ENCODE assay signal across 16 cellular contexts in the genomic region with DNA sequence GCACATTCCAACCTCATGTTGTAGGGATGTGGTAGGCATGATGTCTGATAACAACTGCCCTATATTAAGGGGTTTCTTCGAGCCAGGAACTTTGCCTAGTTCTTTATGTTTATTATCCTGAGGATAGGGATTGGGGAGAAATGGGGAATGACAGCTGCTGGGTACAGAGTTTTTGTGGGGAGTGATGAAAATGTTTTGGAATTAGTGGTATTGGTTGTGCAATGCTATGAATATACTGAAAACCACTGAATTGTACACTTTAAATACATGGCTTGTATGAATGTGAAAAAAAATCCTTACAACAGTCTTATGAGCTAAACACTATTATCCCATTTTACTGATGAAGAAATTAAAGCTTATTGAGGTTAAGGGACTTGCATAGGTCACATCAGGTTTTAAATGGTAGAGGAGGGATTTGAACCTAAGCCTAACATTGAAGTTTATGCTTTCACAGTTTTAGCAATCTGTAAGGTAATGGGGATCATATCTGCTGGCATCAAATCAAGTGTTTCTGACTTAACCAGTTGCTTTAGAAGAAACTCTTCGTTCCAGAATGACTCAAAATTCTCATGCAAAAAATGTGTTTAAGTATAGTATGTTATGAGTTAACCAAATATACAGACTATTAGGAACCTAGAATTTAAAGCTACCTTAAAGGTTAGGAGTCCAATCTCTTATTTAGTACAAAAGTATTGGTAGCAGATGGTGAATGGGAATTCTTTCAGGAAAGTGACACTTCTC.
A peak's percentile ranks its signal among the peaks of the same experiment; 100 is the strongest.
DNase-seq lines count a peak whose midpoint lies in the region; ATAC-seq, FAIRE-seq and TF ChIP-seq lines count a peak whose summit lies in the region.
"Had no signal": no experiment of that assay in that cellular context is flagged by ENCODE, and none has a peak within 500 bp of the region (broad histone marks: within the 10 kb centered on the region; RNA-seq: fewer than 3 reads in every experiment).

No MANE protein-coding gene starts in this region.

- TF ChIP-seq POLR2A in GM12878 (IDR thresholded peaks at IDR 0.05; ENCODE audit: low read depth, low read length), result no peak

- 24% methylated on average over 2 of the region's 2 CpGs for WGBS in GM12878 (ENCODE audit: insufficient coverage, insufficient replicate concordance, low lambda C conversion rate, missing lambda C conversion rate)

- H3K4me2 ChIP-seq in GM12878 (ENCODE audit: control insufficient read depth, insufficient read depth), result no peak overlapping the region

- H3K4me1 ChIP-seq in GM12878 (ENCODE audit: control insufficient read depth, insufficient read depth, low read length), result peaks cover 5% of the 10 kb centered on the region; the same call in 1 of the 2 replicates

- H3K36me3 ChIP-seq in GM12878 (ENCODE audit: control insufficient read depth in 2 of 2, insufficient read depth in 2 of 2, low read length in 1 of 2), result no peaks in the 10 kb centered on the region
- H3K36me3 ChIP-seq: cardiac muscle cell had no signal

- H3K9ac ChIP-seq in GM12878 (ENCODE audit: control insufficient read depth, insufficient read depth, low read length), result no peak overlapping the region

- BruUV-seq in GM12878 (replicated peaks; lab: Mats Ljungman, UMichigan), result no TSS peak

- POLR2A ChIA-PET in GM12878 (lab: Charles Lee), result no interaction called here

- no peak for TF ChIP-seq RAD21 in GM12878 (IDR thresholded peaks at IDR 0.05; ENCODE audit: insufficient read depth, low read depth, low read length)

- no peaks in the 10 kb centered on the region for H3K27me3 ChIP-seq in GM12878 (replicated peaks in 1 of 2; ENCODE audit: control insufficient read depth in 2 of 2, insufficient read depth in 2 of 2, low read length in 1 of 2)
- H3K27me3 ChIP-seq: cardiac muscle cell had no signal

- H4K20me1 ChIP-seq in GM12878 (ENCODE audit: control insufficient read depth, insufficient read depth), result no peaks in the 10 kb centered on the region

- FAIRE-seq in GM12878 (lab: Jason Lieb, UNC), result no peak
- FAIRE-seq: G401.6 had no signal

- peak; percentile 25 for DNase-seq in GM12878 (ENCODE audit: low read depth, low spot score)
- no peak for DNase-seq in left lobe of liver (ENCODE audit: low spot score)
- no peak for DNase-seq in DMS53 treated with DMSO at 0.1 percent for 48 hours (lab: John Stamatoyannopoulos, UW; ENCODE audit: unreplicated experiment)
- no peak for DNase-seq in AG20443 (ENCODE audit: low spot score)
- DNase-seq in NCI-H1048 (lab: John Stamatoyannopoulos, UW), result no peak
- DNase-seq: activated CD4-positive, alpha-beta T cell treated with anti-CD3 and anti-CD28 coated beads, Interleukin-2, amount 50 U/mL, for 4 hours; head of caudate nucleus; NCI-H1694; NCI-H526; T-helper 9 cell had no signal

- H3K27ac ChIP-seq in GM12878 (ENCODE audit: control insufficient read depth, insufficient read depth), result no peak overlapping the region; the same call in 1 of the 2 replicates
- H3K27ac ChIP-seq: cardiac muscle cell had no signal

- no peaks in the 10 kb centered on the region for H3K79me2 ChIP-seq in GM12878 (ENCODE audit: control insufficient read depth, insufficient read depth, low read length)

- CTCF ChIA-PET in GM12878 (lab: Yijun Ruan, JAX), result interaction anchor here (1.1 to 1.3 kb wide), 3 partner anchors 8 to 233 kb away, joined by 3 to 4 read pairs (median 3); no protein-coding TSS in a partner anchor

- RAD21 ChIA-PET in GM12878 (lab: Charles Lee; ENCODE audit: unreplicated experiment), result interaction anchor here (1.1 to 2.0 kb wide), 3 partner anchors 9 to 237 kb away, joined by 3 to 9 read pairs (median 4); no protein-coding TSS in a partner anchor

- intact Hi-C loops in GM12878 (cut with micrococcal nuclease; ENCODE audit: unreplicated experiment), result no loop called here

- SMC1A ChIA-PET in GM12878 (lab: Charles Lee; ENCODE audit: uncharacterized antibody, unreplicated experiment), result interaction anchor here (0.9 to 1.7 kb wide), 7 partner anchors 8 to 370 kb away, joined by 3 to 6 read pairs (median 3); no protein-coding TSS in a partner anchor

- no peak overlapping the region for H3K4me3 ChIP-seq in GM12878
- H3K4me3 ChIP-seq: cardiac muscle cell, lung had no signal

- no peak overlapping the region for H2AFZ ChIP-seq in GM12878 (ENCODE audit: control insufficient read depth, low read depth, low read length)

- TF ChIP-seq CTCF in GM12878 (IDR thresholded peaks at IDR 0.05 in 2 of 3, conservative IDR thresholded peaks at IDR 0.05 in 1 of 3; ENCODE audit: control insufficient read depth in 2 of 3, extremely low read depth in 1 of 3, insufficient read depth in 1 of 3, low read depth in 3 of 3, low read length in 3 of 3), result no peak

- ATAC-seq in GM18520 (IDR thresholded peaks at IDR 0.05; ENCODE audit: unreplicated experiment) (peak; percentile 55), GM21717 (IDR thresholded peaks at IDR 0.05; ENCODE audit: unreplicated experiment) (peak; percentile 79), HG03097 (IDR thresholded peaks at IDR 0.05; ENCODE audit: low FRiP score, unreplicated experiment) (peak; percentile 47), GM12878 (peak; percentile 74), left lobe of liver (no peak)

- no peaks in the 10 kb centered on the region for H3K9me3 ChIP-seq in GM12878 (replicated peaks; ENCODE audit: control insufficient read depth, insufficient read depth, low read length)

- no peak for TF ChIP-seq EP300 in GM12878 (IDR thresholded peaks at IDR 0.05; ENCODE audit: borderline replicate concordance in 1 of 2, control insufficient read depth in 1 of 2, low read depth in 2 of 2, low read length in 2 of 2)

- in situ Hi-C loops in GM12878 (cut with MboI), result no loop called here

TF ChIP-seq in GM12878, 131 proteins besides CTCF, POLR2A, EP300 and RAD21 (continues in another document):
- no peak for TF ChIP-seq RBBP5 (conservative IDR thresholded peaks at IDR 0.05)
- TF ChIP-seq, protein P1, sequence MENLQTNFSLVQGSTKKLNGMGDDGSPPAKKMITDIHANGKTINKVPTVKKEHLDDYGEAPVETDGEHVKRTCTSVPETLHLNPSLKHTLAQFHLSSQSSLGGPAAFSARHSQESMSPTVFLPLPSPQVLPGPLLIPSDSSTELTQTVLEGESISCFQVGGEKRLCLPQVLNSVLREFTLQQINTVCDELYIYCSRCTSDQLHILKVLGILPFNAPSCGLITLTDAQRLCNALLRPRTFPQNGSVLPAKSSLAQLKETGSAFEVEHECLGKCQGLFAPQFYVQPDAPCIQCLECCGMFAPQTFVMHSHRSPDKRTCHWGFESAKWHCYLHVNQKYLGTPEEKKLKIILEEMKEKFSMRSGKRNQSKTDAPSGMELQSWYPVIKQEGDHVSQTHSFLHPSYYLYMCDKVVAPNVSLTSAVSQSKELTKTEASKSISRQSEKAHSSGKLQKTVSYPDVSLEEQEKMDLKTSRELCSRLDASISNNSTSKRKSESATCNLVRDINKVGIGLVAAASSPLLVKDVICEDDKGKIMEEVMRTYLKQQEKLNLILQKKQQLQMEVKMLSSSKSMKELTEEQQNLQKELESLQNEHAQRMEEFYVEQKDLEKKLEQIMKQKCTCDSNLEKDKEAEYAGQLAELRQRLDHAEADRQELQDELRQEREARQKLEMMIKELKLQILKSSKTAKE (IDR thresholded peaks at IDR 0.05; ENCODE audit: low read depth, poor library complexity, severe bottlenecking), result no peak
- TF ChIP-seq JUNB (IDR thresholded peaks at IDR 0.05), result peak; percentile 72
- TF ChIP-seq BCL11A (IDR thresholded peaks at IDR 0.05; ENCODE audit: low read depth, low read length), result no peak
- no peak for TF ChIP-seq NBN (IDR thresholded peaks at IDR 0.05)
- TF ChIP-seq POLR2AphosphoS2 (IDR thresholded peaks at IDR 0.05; ENCODE audit: low read depth, low read length), result no peak
- no peak for TF ChIP-seq SMAD1 (IDR thresholded peaks at IDR 0.05; ENCODE audit: low read depth, partially characterized antibody)
- TF ChIP-seq, protein P2, sequence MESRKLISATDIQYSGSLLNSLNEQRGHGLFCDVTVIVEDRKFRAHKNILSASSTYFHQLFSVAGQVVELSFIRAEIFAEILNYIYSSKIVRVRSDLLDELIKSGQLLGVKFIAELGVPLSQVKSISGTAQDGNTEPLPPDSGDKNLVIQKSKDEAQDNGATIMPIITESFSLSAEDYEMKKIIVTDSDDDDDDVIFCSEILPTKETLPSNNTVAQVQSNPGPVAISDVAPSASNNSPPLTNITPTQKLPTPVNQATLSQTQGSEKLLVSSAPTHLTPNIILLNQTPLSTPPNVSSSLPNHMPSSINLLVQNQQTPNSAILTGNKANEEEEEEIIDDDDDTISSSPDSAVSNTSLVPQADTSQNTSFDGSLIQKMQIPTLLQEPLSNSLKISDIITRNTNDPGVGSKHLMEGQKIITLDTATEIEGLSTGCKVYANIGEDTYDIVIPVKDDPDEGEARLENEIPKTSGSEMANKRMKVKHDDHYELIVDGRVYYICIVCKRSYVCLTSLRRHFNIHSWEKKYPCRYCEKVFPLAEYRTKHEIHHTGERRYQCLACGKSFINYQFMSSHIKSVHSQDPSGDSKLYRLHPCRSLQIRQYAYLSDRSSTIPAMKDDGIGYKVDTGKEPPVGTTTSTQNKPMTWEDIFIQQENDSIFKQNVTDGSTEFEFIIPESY (IDR thresholded peaks at IDR 0.05), result no peak
- TF ChIP-seq DPF2 (IDR thresholded peaks at IDR 0.05), result no peak
- TF ChIP-seq, protein P3, sequence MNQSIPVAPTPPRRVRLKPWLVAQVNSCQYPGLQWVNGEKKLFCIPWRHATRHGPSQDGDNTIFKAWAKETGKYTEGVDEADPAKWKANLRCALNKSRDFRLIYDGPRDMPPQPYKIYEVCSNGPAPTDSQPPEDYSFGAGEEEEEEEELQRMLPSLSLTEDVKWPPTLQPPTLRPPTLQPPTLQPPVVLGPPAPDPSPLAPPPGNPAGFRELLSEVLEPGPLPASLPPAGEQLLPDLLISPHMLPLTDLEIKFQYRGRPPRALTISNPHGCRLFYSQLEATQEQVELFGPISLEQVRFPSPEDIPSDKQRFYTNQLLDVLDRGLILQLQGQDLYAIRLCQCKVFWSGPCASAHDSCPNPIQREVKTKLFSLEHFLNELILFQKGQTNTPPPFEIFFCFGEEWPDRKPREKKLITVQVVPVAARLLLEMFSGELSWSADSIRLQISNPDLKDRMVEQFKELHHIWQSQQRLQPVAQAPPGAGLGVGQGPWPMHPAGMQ (IDR thresholded peaks at IDR 0.05; ENCODE audit: borderline replicate concordance), result no peak
- TF ChIP-seq ZNF622 (IDR thresholded peaks at IDR 0.05), result no peak
- 0 out of 2 replicates have a peak, but pooled peaks have one; percentile 41 for TF ChIP-seq ZNF217 (IDR thresholded peaks at IDR 0.05)
- no peak for TF ChIP-seq KLF5 (IDR thresholded peaks at IDR 0.05; ENCODE audit: partially characterized antibody)
- TF ChIP-seq SREBF1 (IDR thresholded peaks at IDR 0.05; ENCODE audit: low read length), result no peak
